14 cellular contexts compared by ENCODE assay signal in the genomic region with DNA sequence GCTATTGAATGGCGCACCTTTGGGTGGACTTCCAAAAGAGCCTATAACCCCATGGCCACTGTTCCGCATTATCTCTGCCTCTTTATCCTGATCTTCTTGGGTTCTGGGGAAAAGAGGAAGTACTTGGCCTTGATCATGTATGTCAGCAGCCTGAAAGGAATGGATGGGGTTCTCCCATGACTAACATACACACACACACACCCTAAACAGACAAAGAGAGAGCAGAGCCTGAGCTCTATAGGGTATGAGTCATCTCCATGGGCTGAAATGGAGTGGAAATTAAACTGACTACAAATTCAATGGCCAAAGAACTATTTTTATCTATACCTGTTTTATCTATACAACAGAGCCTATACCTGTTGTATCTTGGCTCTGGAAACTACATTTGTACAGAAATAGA.
DNase-seq lines count a peak whose midpoint lies in the region; ATAC-seq lines count a peak whose summit lies in the region.
"Had no signal": no experiment of that assay in that cellular context is flagged by ENCODE, and none has a peak within 500 bp of the region (broad histone marks: within the 10 kb centered on the region; RNA-seq: fewer than 3 reads in every experiment).

No MANE protein-coding gene starts in this region.

- H3K27me3 Mint-ChIP-seq in activated T-helper 17 cell treated with anti-CD3 and anti-CD28 coated beads, Interleukin-2, amount 50 U/mL, for 72 hours: no peaks in the 10 kb centered on the region
- H3K27me3 Mint-ChIP-seq: CD4-positive, alpha-beta T cell had no signal

- H3K9me3 Mint-ChIP-seq in activated T-helper 17 cell treated with anti-CD3 and anti-CD28 coated beads, Interleukin-2, amount 50 U/mL, for 72 hours: peaks cover 3% of the 10 kb centered on the region
- H3K9me3 Mint-ChIP-seq: CD4-positive, alpha-beta T cell had no signal

- H3K4me1 Mint-ChIP-seq in activated T-helper 17 cell treated with anti-CD3 and anti-CD28 coated beads, Interleukin-2, amount 50 U/mL, for 72 hours: no peaks in the 10 kb centered on the region
- H3K4me1 Mint-ChIP-seq: H9 had no signal

- peak; percentile 40 for ATAC-seq in activated T-helper 17 cell treated with anti-CD3 and anti-CD28 coated beads, Interleukin-2, amount 50 U/mL, for 72 hours (replicated peaks)
- ATAC-seq in esophagus mucosa (peak; percentile 95), HG03469 (IDR thresholded peaks at IDR 0.05; ENCODE audit: unreplicated experiment) (no peak), HG02798 (IDR thresholded peaks at IDR 0.05; ENCODE audit: poor library complexity, unreplicated experiment) (no peak)
- ATAC-seq: A549 had no signal

- no peak overlapping the region for H3K4me3 Mint-ChIP-seq in activated T-helper 17 cell treated with anti-CD3 and anti-CD28 coated beads, Interleukin-2, amount 50 U/mL, for 72 hours
- H3K4me3 Mint-ChIP-seq: CD4-positive, alpha-beta T cell; H9 had no signal

- peak; percentile 33 for DNase-seq in DMS53 (lab: John Stamatoyannopoulos, UW)
- no peak for DNase-seq in DMS53 treated with DMSO at 0.1 percent for 48 hours (lab: John Stamatoyannopoulos, UW; ENCODE audit: unreplicated experiment)
- DNase-seq in NCI-H1092 (lab: John Stamatoyannopoulos, UW): no peak
- DNase-seq: AML-193; Caco-2; CD4-positive, alpha-beta T cell; DMS79 treated with DMSO at 0.1 percent for 48 hours; GF-D8; H9 had no signal

- H3K27ac Mint-ChIP-seq in activated T-helper 17 cell treated with anti-CD3 and anti-CD28 coated beads, Interleukin-2, amount 50 U/mL, for 72 hours: no peak overlapping the region
- H3K27ac Mint-ChIP-seq: CD4-positive, alpha-beta T cell; H9 had no signal

- H3K36me3 Mint-ChIP-seq in activated T-helper 17 cell treated with anti-CD3 and anti-CD28 coated beads, Interleukin-2, amount 50 U/mL, for 72 hours (ENCODE audit: low read depth): no peaks in the 10 kb centered on the region

Comparison
In these comparisons a context has a peak if more than half of its experiments do, and no peak if none do; other contexts are left out.
1. ATAC-seq: peak in activated T-helper 17 cell treated with anti-CD3 and anti-CD28 coated beads, Interleukin-2, amount 50 U/mL, for 72 hours (single experiment) and esophagus mucosa (single experiment); none in HG03469 (single experiment) and HG02798 (single experiment).